In genomic region chr22:44067901-44068300, GRCh38 we compare ENCODE assay signal across 1 cellular context.
TF ChIP-seq lines count a peak whose summit lies in the region.

No MANE protein-coding gene starts in this region.

TF ChIP-seq in GM12878, 131 proteins besides CTCF, POLR2A, EP300 and RAD21 (continued from another document):
- TF ChIP-seq ZNF687 (IDR thresholded peaks at IDR 0.05) (no peak), NR2C2 (IDR thresholded peaks at IDR 0.05; ENCODE audit: borderline replicate concordance, control insufficient read depth, insufficient read length, low read depth) (no peak), RELB (IDR thresholded peaks at IDR 0.05; ENCODE audit: low read depth) (no peak), SREBF1 (IDR thresholded peaks at IDR 0.05; ENCODE audit: low read length) (no peak), SUPT20H (IDR thresholded peaks at IDR 0.05; ENCODE audit: borderline replicate concordance, control insufficient read depth, low read depth, low read length) (no peak), KDM1A (IDR thresholded peaks at IDR 0.05; ENCODE audit: borderline replicate concordance) (no peak), EED (IDR thresholded peaks at IDR 0.05; ENCODE audit: low read depth) (no peak), SP1 (IDR thresholded peaks at IDR 0.05; ENCODE audit: low read depth, low read length) (no peak), NFXL1 (IDR thresholded peaks at IDR 0.05; ENCODE audit: borderline replicate concordance) (no peak), FOXK2 (IDR thresholded peaks at IDR 0.05) (no peak), WRNIP1 (IDR thresholded peaks at IDR 0.05; ENCODE audit: borderline replicate concordance, low read depth, low read length) (no peak), EZH2 (IDR thresholded peaks at IDR 0.05; ENCODE audit: borderline replicate concordance, control insufficient read depth, low read depth, low read length) (no peak)
